8 cellular contexts compared by ENCODE assay signal in genomic region chr9:128065907-128066712, GRCh38. TPM values are rescaled to one million over a fixed set of nuclear protein-coding genes. Genes with fewer than 3 reads are reported as not detected.
DNase-seq lines count a peak whose midpoint lies in the region; ATAC-seq and TF ChIP-seq lines count a peak whose summit lies in the region.

No MANE protein-coding gene starts in this region.

- no peak overlapping the region for H3K27ac Mint-ChIP-seq in activated CD4-positive, alpha-beta T cell treated with anti-CD3 and anti-CD28 coated beads for 36 hours

- peaks cover 46% of the 10 kb centered on the region for H3K79me2 ChIP-seq in DOHH2 (ENCODE audit: control insufficient read depth, low read length)
- peaks cover 38% of the 10 kb centered on the region for H3K79me2 ChIP-seq in OCI-LY7 (ENCODE audit: insufficient read depth, low read depth, low read length)
- peaks cover 12% of the 10 kb centered on the region for H3K79me2 ChIP-seq in parathyroid adenoma

- H3K36me3 Mint-ChIP-seq in activated CD4-positive, alpha-beta T cell treated with anti-CD3 and anti-CD28 coated beads for 36 hours (ENCODE audit: low read depth) = peaks cover 20% of the 10 kb centered on the region

- H3K4me1 Mint-ChIP-seq in activated CD4-positive, alpha-beta T cell treated with anti-CD3 and anti-CD28 coated beads for 36 hours = peaks cover 52% of the 10 kb centered on the region

- ATAC-seq in activated CD4-positive, alpha-beta T cell treated with anti-CD3 and anti-CD28 coated beads for 36 hours = no peak
- no peak for ATAC-seq in HG02981 (IDR thresholded peaks at IDR 0.05; ENCODE audit: unreplicated experiment)

- H3K9me2 ChIP-seq in DOHH2 (replicated peaks; ENCODE audit: control insufficient read depth, low read length) (no peaks in the 10 kb centered on the region), OCI-LY7 (ENCODE audit: insufficient read depth, low read length) (no peaks in the 10 kb centered on the region)

- peaks cover 39% of the 10 kb centered on the region for H3K4me1 ChIP-seq in DOHH2 (ENCODE audit: control insufficient read depth, low read length)
- peaks cover 34% of the 10 kb centered on the region for H3K4me1 ChIP-seq in OCI-LY7 (ENCODE audit: insufficient read depth, low read length, poor library complexity, severe bottlenecking)
- peaks cover 4% of the 10 kb centered on the region for H3K4me1 ChIP-seq in parathyroid adenoma

- H2AFZ ChIP-seq in OCI-LY7 (ENCODE audit: low read length) (no peak overlapping the region), parathyroid adenoma (no peak overlapping the region)

- POLR2A ChIA-PET in OCI-LY7 (lab: Charles Lee) = interaction anchor here (0.6 to 0.7 kb wide), 2 partner anchors 7 to 334 kb away, joined by 4 to 8 read pairs; no protein-coding TSS in a partner anchor
- POLR2A ChIA-PET in activated CD4-positive, alpha-beta T cell treated with anti-CD3 and anti-CD28 coated beads for 36 hours (lab: Charles Lee) = interaction anchor here (0.9 to 1.0 kb wide), 2 partner anchors 23 to 32 kb away, joined by 3 to 4 read pairs; no protein-coding TSS in a partner anchor

- H3K27ac ChIP-seq in DOHH2 (ENCODE audit: low read depth, low read length) (no peak overlapping the region), OCI-LY7 (ENCODE audit: low read depth, low read length, poor library complexity, severe bottlenecking) (no peak overlapping the region), parathyroid adenoma (no peak overlapping the region)

- no TSS peak for BruUV-seq in OCI-LY7 (replicated peaks; lab: Mats Ljungman, UMichigan)

- no peak for DNase-seq in OCI-LY7 (ENCODE audit: low spot score)
- DNase-seq in fibroblast of villous mesenchyme (ENCODE audit: low read depth) = no peak
- DNase-seq in NCI-H2107 (lab: John Stamatoyannopoulos, UW) = no peak
- no peak for DNase-seq in activated CD4-positive, alpha-beta T cell treated with anti-CD3 and anti-CD28 coated beads for 36 hours
- DNase-seq in globus pallidus (ENCODE audit: low spot score) = no peak

- no peak overlapping the region for H3K9ac ChIP-seq in parathyroid adenoma

- H3K36me3 ChIP-seq in DOHH2 (ENCODE audit: control insufficient read depth, low read length) = peaks cover 18% of the 10 kb centered on the region
- H3K36me3 ChIP-seq in OCI-LY7 (ENCODE audit: insufficient read depth, low read length) = peaks cover 10% of the 10 kb centered on the region
- H3K36me3 ChIP-seq in parathyroid adenoma (ENCODE audit: control insufficient read depth, insufficient read depth, low read length) = no peaks in the 10 kb centered on the region

- no peaks in the 10 kb centered on the region for H3K9me3 Mint-ChIP-seq in activated CD4-positive, alpha-beta T cell treated with anti-CD3 and anti-CD28 coated beads for 36 hours (ENCODE audit: low read depth)

- no peak for TF ChIP-seq CTCF in DOHH2 (IDR thresholded peaks at IDR 0.05; ENCODE audit: low read depth, low read length, poor library complexity, severe bottlenecking)
- no peak for TF ChIP-seq CTCF in OCI-LY7 (conservative IDR thresholded peaks at IDR 0.05; ENCODE audit: low read length)
- TF ChIP-seq CTCF in fibroblast of villous mesenchyme (IDR thresholded peaks at IDR 0.05; ENCODE audit: insufficient read depth, low read depth, low read length) = no peak
- TF ChIP-seq CTCF in parathyroid adenoma (IDR thresholded peaks at IDR 0.05) = no peak

- no peak overlapping the region for H3K4me3 Mint-ChIP-seq in activated CD4-positive, alpha-beta T cell treated with anti-CD3 and anti-CD28 coated beads for 36 hours

- no peaks in the 10 kb centered on the region for H4K20me1 ChIP-seq in DOHH2 (ENCODE audit: control insufficient read depth, insufficient read depth, low read depth, low read length)
- no peaks in the 10 kb centered on the region for H4K20me1 ChIP-seq in OCI-LY7 (ENCODE audit: insufficient read depth, low read length)

- no peaks in the 10 kb centered on the region for H3K27me3 Mint-ChIP-seq in activated CD4-positive, alpha-beta T cell treated with anti-CD3 and anti-CD28 coated beads for 36 hours

- H3F3A ChIP-seq in DOHH2 (ENCODE audit: control insufficient read depth, insufficient read depth) = peaks cover 9% of the 10 kb centered on the region; the same call in 1 of the 2 replicates

- H3K9me3 ChIP-seq in DOHH2 (ENCODE audit: control insufficient read depth, insufficient read depth, low read length) (no peaks in the 10 kb centered on the region), OCI-LY7 (ENCODE audit: low read length) (no peaks in the 10 kb centered on the region), parathyroid adenoma (ENCODE audit: control insufficient read depth, low read length) (no peaks in the 10 kb centered on the region)

- H3K4me3 ChIP-seq in DOHH2 (ENCODE audit: low read length) (peak overlapping the region; percentile 96), OCI-LY7 (ENCODE audit: low read depth, low read length, poor library complexity, severe bottlenecking) (peak overlapping the region; percentile 73), fibroblast of villous mesenchyme (ENCODE audit: low read depth, low read length) (peak overlapping the region; percentile 62), parathyroid adenoma (ENCODE audit: low read depth, low read length) (peak overlapping the region; percentile 99)

- no peaks in the 10 kb centered on the region for H3K27me3 ChIP-seq in DOHH2 (ENCODE audit: control insufficient read depth, low read length)
- H3K27me3 ChIP-seq in parathyroid adenoma (ENCODE audit: control insufficient read depth, insufficient read depth, low read length) = no peaks in the 10 kb centered on the region

- CTCF ChIA-PET in OCI-LY7 (lab: Charles Lee; ENCODE audit: unreplicated experiment) = no interaction called here
- CTCF ChIA-PET in activated CD4-positive, alpha-beta T cell treated with anti-CD3 and anti-CD28 coated beads for 36 hours (lab: Charles Lee) = interaction anchor here (0.6 to 3.5 kb wide), 9 partner anchors 9 to 223 kb away, joined by 3 to 15 read pairs (median 3); no protein-coding TSS in a partner anchor

- intact Hi-C loops in OCI-LY7 (cut with micrococcal nuclease; ENCODE audit: unreplicated experiment) = loop anchor here (5.0 kb wide), 1 partner anchor 289 kb away; the partner anchor contains the start of gene SH2D3C
- intact Hi-C loops in activated CD4-positive, alpha-beta T cell treated with anti-CD3 and anti-CD28 coated beads for 36 hours (cut with DNase I, micrococcal nuclease) = loop anchor here (2.0 to 10.0 kb wide), 9 partner anchors 35 to 961 kb away; partner anchors contain the start of genes CDK9 (in 1 of the 2), DPM2 (in 1 of the 2), KYAT1 (in 1 of the 2) and LRRC8A (in 1 of the 2)

- H3K4me2 ChIP-seq in DOHH2 (ENCODE audit: low read length) (peak overlapping the region; percentile 98), OCI-LY7 (ENCODE audit: low read length) (peak overlapping the region; percentile 85), parathyroid adenoma (ENCODE audit: low read length) (peak overlapping the region; percentile 97)

RNA-seq across cellular contexts. Expression of gene NAIF1, which starts 1.0 kb away (rescaled TPM):
- 8.6 TPM in 2 replicates for total RNA-seq in OCI-LY7 (2014; rRNA removed; shearing (Covaris generic))
- total RNA-seq in OCI-LY7 (2022) (14.8 and 14.9 TPM in 2 replicates), fibroblast of villous mesenchyme (6.8 and 10.8 TPM in 2 replicates)
- total RNA-seq in activated CD4-positive, alpha-beta T cell treated with anti-CD3 and anti-CD28 coated beads for 36 hours = 10 to 100 TPM; 11.3 to 13.7 TPM

RNA-seq across cellular contexts. Expression of gene SLC25A25, which starts 1.9 kb away (rescaled TPM):
- total RNA-seq in OCI-LY7 (2014; rRNA removed; shearing (Covaris generic)) = 21.4 and 23.7 TPM in 2 replicates
- total RNA-seq in OCI-LY7 (2022) = 17.6 and 20.2 TPM in 2 replicates
- 36.1 and 47.5 TPM in 2 replicates for total RNA-seq in fibroblast of villous mesenchyme
- total RNA-seq in activated CD4-positive, alpha-beta T cell treated with anti-CD3 and anti-CD28 coated beads for 36 hours = 10 to 100 TPM in 1 of 2 experiments, 1 to 10 TPM in 1; 6.9 to 10.8 TPM
